In genomic region chr2:174051741-174052638, GRCh38 we compare ENCODE assay signal across 10 cellular contexts.
DNase-seq lines count a peak whose midpoint lies in the region; ATAC-seq and TF ChIP-seq lines count a peak whose summit lies in the region.
"Had no signal": no experiment of that assay in that cellular context is flagged by ENCODE, and none has a peak within 500 bp of the region (broad histone marks: within the 10 kb centered on the region; RNA-seq: fewer than 3 reads in every experiment).

No MANE protein-coding gene starts in this region.

- peak; percentile 69 for ATAC-seq in Right ventricle myocardium inferior

- no peak for DNase-seq in Right ventricle myocardium inferior (ENCODE audit: missing footprints)
- DNase-seq in right atrium auricular region (ENCODE audit: low spot score) = no peak
- DNase-seq in astrocyte of the hippocampus (ENCODE audit: low read depth, low spot score) = peak; percentile 85
- peak; percentile 33 for DNase-seq in iPS-NIHi11 (ENCODE audit: low spot score)
- no peak for DNase-seq in vagina (ENCODE audit: extremely low spot score in 2 of 2)
- DNase-seq in stimulated activated CD4-positive, alpha-beta T cell treated with anti-CD3 and anti-CD28 coated beads, Interleukin-4, amount 100 ng/mL, for 1 hour = no peak
- no peak for DNase-seq in stimulated activated CD4-positive, alpha-beta T cell treated with anti-CD3 and anti-CD28 coated beads, Interleukin-1b, Interleukin-23, amount 100 ng/mL, for 48 hours
- DNase-seq in NK-92 (lab: John Stamatoyannopoulos, UW; ENCODE audit: unreplicated experiment) = no peak
- DNase-seq: stimulated activated CD4-positive, alpha-beta T cell treated with anti-CD3 and anti-CD28 coated beads, Interleukin-15, amount 100 ng/mL, for 24 hours had no signal

- H3K9me3 ChIP-seq in right atrium auricular region (no peaks in the 10 kb centered on the region), vagina (no peaks in the 10 kb centered on the region)

- TF ChIP-seq CTCF in right atrium auricular region (IDR thresholded peaks at IDR 0.05) (no peak), vagina (IDR thresholded peaks at IDR 0.05) (no peak)

- no peak overlapping the region for H3K4me3 ChIP-seq in right atrium auricular region
- no peak overlapping the region for H3K4me3 ChIP-seq in vagina
- H3K4me3 ChIP-seq: BLaER1 treated with 17β-estradiol and CSF1 and Interleukin-3, amounts not matched to agents 10 nM and 100 nM had no signal

- TF ChIP-seq POLR2A in vagina (IDR thresholded peaks at IDR 0.05) = no peak

- intact Hi-C loops in Right ventricle myocardium inferior (cut with DNase I) (loop anchor here (5.0 kb wide), 1 partner anchor 470 kb away; no protein-coding TSS in a partner anchor), vagina (cut with DNase I) (no loop called here)

- H3K36me3 ChIP-seq in right atrium auricular region (no peaks in the 10 kb centered on the region), vagina (no peaks in the 10 kb centered on the region)
- H3K36me3 ChIP-seq: BLaER1 treated with 17β-estradiol and CSF1 and Interleukin-3, amounts not matched to agents 10 nM and 100 nM had no signal

- peaks cover 0 to 21% of the 10 kb centered on the region in 2 donors for H3K4me1 ChIP-seq in right atrium auricular region
- H3K4me1 ChIP-seq in vagina = peaks cover 31% of the 10 kb centered on the region

- H3K27me3 ChIP-seq in right atrium auricular region (no peaks in the 10 kb centered on the region), vagina (no peaks in the 10 kb centered on the region)
- H3K27me3 ChIP-seq: BLaER1 treated with 17β-estradiol and CSF1 and Interleukin-3, amounts not matched to agents 10 nM and 100 nM had no signal

- no peak overlapping the region for H3K27ac ChIP-seq in right atrium auricular region
- peak overlapping the region; percentile 60 for H3K27ac ChIP-seq in vagina
- H3K27ac ChIP-seq: BLaER1 treated with 17β-estradiol and CSF1 and Interleukin-3, amounts not matched to agents 10 nM and 100 nM had no signal

Comparison
In these comparisons a context has a peak if more than half of its experiments do, and no peak if none do; other contexts are left out.
1. DNase-seq: peak in astrocyte of the hippocampus (single experiment) and iPS-NIHi11 (single experiment); none in Right ventricle myocardium inferior (single experiment), right atrium auricular region (single experiment), vagina (0 of 2), stimulated activated CD4-positive, alpha-beta T cell treated with anti-CD3 and anti-CD28 coated beads, Interleukin-4, amount 100 ng/mL, for 1 hour (single experiment), stimulated activated CD4-positive, alpha-beta T cell treated with anti-CD3 and anti-CD28 coated beads, Interleukin-1b, Interleukin-23, amount 100 ng/mL, for 48 hours (single experiment) and NK-92 (single experiment).